9 cellular contexts compared by ENCODE assay signal in the genomic region with DNA sequence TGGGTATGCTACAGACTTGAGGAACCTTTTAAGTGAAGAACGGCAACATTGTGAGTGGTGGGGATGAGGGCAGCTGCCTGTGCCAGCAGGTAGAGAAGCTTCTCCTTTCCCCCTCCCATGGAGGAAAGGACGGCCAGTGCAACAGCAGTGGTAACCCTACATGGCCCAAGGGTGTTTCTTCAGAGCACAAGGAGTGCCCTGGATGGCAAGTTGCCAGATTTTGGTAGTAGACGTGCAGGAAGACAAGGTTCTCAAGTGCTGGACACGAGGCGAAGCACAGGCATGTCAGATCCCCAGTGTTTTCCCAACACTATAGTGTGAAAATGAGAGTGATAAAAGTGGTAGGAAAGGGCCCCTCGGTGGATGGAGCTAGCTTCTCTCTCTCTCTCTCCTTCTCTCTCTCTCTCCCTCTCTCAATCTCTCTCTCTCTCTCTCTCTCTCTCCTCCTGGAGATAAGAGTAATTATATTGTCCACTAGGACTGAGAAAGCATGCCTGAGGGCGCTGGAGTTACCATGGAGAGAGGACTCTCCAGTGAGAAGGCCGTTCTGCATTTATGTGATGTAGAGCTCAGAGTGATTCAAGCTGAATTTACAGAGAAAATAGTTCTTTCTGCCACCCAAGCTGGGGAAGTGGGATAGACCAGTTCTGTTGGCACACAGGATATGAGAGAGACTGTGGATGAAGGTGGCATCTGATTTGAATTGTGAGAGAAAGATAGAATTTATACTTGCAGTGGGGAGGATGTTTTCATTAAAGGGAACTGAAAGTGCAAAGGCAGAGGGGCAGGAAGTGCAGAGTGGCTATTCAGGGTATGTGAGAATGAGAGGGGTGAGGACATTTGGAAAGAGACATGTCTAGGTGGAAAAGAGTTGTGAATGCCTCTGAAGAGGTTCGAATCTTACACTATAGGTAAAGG. TPM values are rescaled to one million over a fixed set of nuclear protein-coding genes. Genes with fewer than 3 reads are reported as not detected.
A peak's percentile ranks its signal among the peaks of the same experiment; 100 is the strongest.
DNase-seq lines count a peak whose midpoint lies in the region; ATAC-seq, FAIRE-seq and TF ChIP-seq lines count a peak whose summit lies in the region.
"Had no signal": no experiment of that assay in that cellular context is flagged by ENCODE, and none has a peak within 500 bp of the region (broad histone marks: within the 10 kb centered on the region; RNA-seq: fewer than 3 reads in every experiment).

No MANE protein-coding gene starts in this region.

- no peaks in the 10 kb centered on the region for H3K9me2 ChIP-seq in MM.1S (replicated peaks; ENCODE audit: insufficient read depth, low read length)
- H3K9me2 ChIP-seq in hepatocyte (replicated peaks; ENCODE audit: insufficient read depth), result no peaks in the 10 kb centered on the region

- WGBS in hepatocyte (ENCODE audit: low lambda C conversion rate, missing lambda C conversion rate), result 56% methylated on average over 9 of the region's 9 CpGs

- peak; percentile 11 for DNase-seq in GM18507 (ENCODE audit: extremely low spot score, insufficient read length, low read depth)
- DNase-seq in MM.1S, result peak; percentile 56
- peak; percentile 31 for DNase-seq in hepatocyte (ENCODE audit: low spot score)
- no peak for DNase-seq in activated CD4-positive, alpha-beta T cell treated with anti-CD3 and anti-CD28 coated beads, Interleukin-2, amount 50 U/mL, for 48 hours
- no peak for DNase-seq in stimulated activated naive CD4-positive, alpha-beta T cell (lab: John Stamatoyannopoulos, UW)
- no peak for DNase-seq in SK-N-DZ (ENCODE audit: low spot score)
- DNase-seq in H54 (ENCODE audit: insufficient read length, low spot score), result no peak

- FAIRE-seq in GM18507 (lab: Jason Lieb, UNC) (peak; percentile 92), H54 (lab: Jason Lieb, UNC) (no peak)
- FAIRE-seq: H1 had no signal

- H3K36me3 ChIP-seq in MM.1S (replicated peaks; ENCODE audit: insufficient read depth, low read length), result no peaks in the 10 kb centered on the region
- H3K36me3 ChIP-seq in hepatocyte (replicated peaks; ENCODE audit: insufficient read depth, low read depth), result no peaks in the 10 kb centered on the region

- TF ChIP-seq CTCF in MM.1S (IDR thresholded peaks at IDR 0.05; ENCODE audit: low read length) (no peak), hepatocyte (IDR thresholded peaks at IDR 0.05; ENCODE audit: poor library complexity) (no peak)

- H3K9me3 ChIP-seq in MM.1S (replicated peaks; ENCODE audit: insufficient read depth, low read length) (no peaks in the 10 kb centered on the region), hepatocyte (ENCODE audit: low read depth) (no peaks in the 10 kb centered on the region)

- H3K27ac ChIP-seq in MM.1S (ENCODE audit: low read length) (peak overlapping the region; percentile 41; the same call in 1 of the 2 replicates), hepatocyte (no peak overlapping the region)

- H3K9ac ChIP-seq in MM.1S (ENCODE audit: low read length), result no peak overlapping the region

- H3K4me3 ChIP-seq in MM.1S (ENCODE audit: low read length) (peak overlapping the region; percentile 21; the same call in 1 of the 2 replicates), hepatocyte (no peak overlapping the region)

- TF ChIP-seq POLR2A in H54 (IDR thresholded peaks at IDR 0.05; ENCODE audit: low read depth, low read length), result no peak

- ATAC-seq in GM21786 (IDR thresholded peaks at IDR 0.05; ENCODE audit: unreplicated experiment), result peak; percentile 90

- H2AFZ ChIP-seq in MM.1S (ENCODE audit: low read length) (peak overlapping the region; percentile 57), hepatocyte (peak overlapping the region; percentile 49)

- H3F3A ChIP-seq in MM.1S (ENCODE audit: insufficient read depth, low read length), result peaks cover 9% of the 10 kb centered on the region; the same call in 1 of the 2 replicates

- H3K4me1 ChIP-seq in MM.1S (ENCODE audit: low read length), result peaks cover 32% of the 10 kb centered on the region
- H3K4me1 ChIP-seq in hepatocyte (ENCODE audit: insufficient read depth), result no peaks in the 10 kb centered on the region

- no peaks in the 10 kb centered on the region for H4K20me1 ChIP-seq in MM.1S (ENCODE audit: insufficient read depth, low read length)
- no peaks in the 10 kb centered on the region for H4K20me1 ChIP-seq in hepatocyte (ENCODE audit: insufficient read depth, poor library complexity, severe bottlenecking)

- H3K27me3 ChIP-seq in MM.1S (replicated peaks; ENCODE audit: insufficient read depth, low read length) (no peaks in the 10 kb centered on the region), hepatocyte (no peaks in the 10 kb centered on the region)

- H3K4me2 ChIP-seq in MM.1S (ENCODE audit: low read depth, low read length), result peak overlapping the region; percentile 70
- no peak overlapping the region for H3K4me2 ChIP-seq in hepatocyte

- H3K79me2 ChIP-seq in MM.1S (ENCODE audit: low read length), result no peaks in the 10 kb centered on the region
- no peaks in the 10 kb centered on the region for H3K79me2 ChIP-seq in hepatocyte

RNA-seq across cellular contexts. Expression of gene TRPC3, which starts 25.6 kb away (rescaled TPM):
- 2.2 and 2.8 TPM in 2 replicates for total RNA-seq in hepatocyte
- 1.9 and 2.7 TPM in 2 replicates for polyA plus RNA-seq in hepatocyte
- 0.07 TPM in 1 of 2 replicates, not detected in the other for polyA plus RNA-seq in SK-N-DZ (2014; cell fraction: cytosol; rRNA removed)
- polyA plus RNA-seq in SK-N-DZ (2014; cell fraction: nucleus; rRNA removed), result 0.03 and 0.09 TPM in 2 replicates

Comparison
In these comparisons a context has a peak if more than half of its experiments do, and no peak if none do; other contexts are left out.
1. DNase-seq: peak in GM18507 (single experiment), MM.1S (single experiment) and hepatocyte (single experiment); none in activated CD4-positive, alpha-beta T cell treated with anti-CD3 and anti-CD28 coated beads, Interleukin-2, amount 50 U/mL, for 48 hours (0 of 2), stimulated activated naive CD4-positive, alpha-beta T cell (0 of 6), SK-N-DZ (single experiment) and H54 (single experiment).